ENCODE assay signal across 9 cellular contexts in the genomic region with DNA sequence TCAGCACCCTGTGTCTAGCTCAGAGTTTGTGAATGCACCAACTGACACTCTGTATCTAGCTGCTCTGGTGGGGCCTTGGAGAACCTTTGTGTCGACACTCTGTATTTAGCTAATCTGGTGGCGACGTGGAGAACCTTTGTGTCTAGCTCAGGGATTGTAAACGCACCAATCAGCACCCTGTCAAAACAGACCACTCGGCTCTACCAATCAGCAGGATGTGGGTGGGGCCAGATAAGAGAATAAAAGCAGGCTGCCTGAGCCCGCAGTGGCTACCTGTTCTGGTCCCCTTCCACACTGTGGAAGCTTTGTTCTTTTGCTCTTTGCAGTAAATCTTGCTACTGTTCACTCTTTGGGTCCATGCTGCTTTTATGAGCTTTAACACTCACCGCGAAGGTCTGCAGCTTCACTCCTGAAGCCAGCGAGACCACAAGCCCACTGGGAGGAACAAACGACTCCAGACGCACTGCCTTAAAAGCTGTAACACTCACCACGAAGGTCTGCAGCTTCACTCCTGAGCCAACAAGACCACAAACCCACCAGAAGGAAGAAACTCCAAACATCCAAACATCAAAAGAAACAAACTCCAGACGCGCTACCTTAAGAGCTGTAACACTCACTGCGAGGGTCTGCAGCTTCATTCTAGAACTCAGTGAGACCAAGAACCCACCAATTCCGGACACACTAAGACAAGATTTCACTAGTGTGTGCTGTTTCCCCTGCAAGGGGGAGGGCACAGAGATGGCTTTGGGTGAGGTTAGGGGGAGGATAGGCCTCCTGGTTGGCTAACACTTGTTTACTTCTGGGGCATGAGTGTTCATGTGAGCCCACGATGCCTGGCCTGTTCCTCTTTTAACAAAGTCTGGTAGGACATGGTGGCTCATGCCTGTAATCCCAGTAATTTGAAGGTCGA. TPM values are rescaled to one million over a fixed set of nuclear protein-coding genes. Genes with fewer than 3 reads are reported as not detected.
DNase-seq lines count a peak whose midpoint lies in the region; ATAC-seq, FAIRE-seq and TF ChIP-seq lines count a peak whose summit lies in the region.
"Not testable (repeated sequence)": the region's sequence is repeated elsewhere in the genome, so short reads cannot be mapped to it uniquely, and the experiment has no call there.
"Had no signal": no experiment of that assay in that cellular context is flagged by ENCODE, and none has a peak within 500 bp of the region (broad histone marks: within the 10 kb centered on the region; RNA-seq: fewer than 3 reads in every experiment).

A gene with protein sequence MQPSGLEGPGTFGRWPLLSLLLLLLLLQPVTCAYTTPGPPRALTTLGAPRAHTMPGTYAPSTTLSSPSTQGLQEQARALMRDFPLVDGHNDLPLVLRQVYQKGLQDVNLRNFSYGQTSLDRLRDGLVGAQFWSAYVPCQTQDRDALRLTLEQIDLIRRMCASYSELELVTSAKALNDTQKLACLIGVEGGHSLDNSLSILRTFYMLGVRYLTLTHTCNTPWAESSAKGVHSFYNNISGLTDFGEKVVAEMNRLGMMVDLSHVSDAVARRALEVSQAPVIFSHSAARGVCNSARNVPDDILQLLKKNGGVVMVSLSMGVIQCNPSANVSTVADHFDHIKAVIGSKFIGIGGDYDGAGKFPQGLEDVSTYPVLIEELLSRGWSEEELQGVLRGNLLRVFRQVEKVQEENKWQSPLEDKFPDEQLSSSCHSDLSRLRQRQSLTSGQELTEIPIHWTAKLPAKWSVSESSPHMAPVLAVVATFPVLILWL (minus strand): TSS at position 706 of the 910 bp plus-strand sequence. CDS start 6,272 bp downstream, outside the sequence.

- H3K9me3 ChIP-seq in OCI-LY7 (ENCODE audit: low read length); endothelial cell of umbilical vein (replicated peaks; ENCODE audit: control insufficient read depth, insufficient read depth, low read length); right lobe of liver; skeletal muscle tissue (ENCODE audit: control insufficient read depth in 3 of 3, low read length in 3 of 3); upper lobe of right lung: not testable (repeated sequence)

- H3K9me2 ChIP-seq in OCI-LY7 (ENCODE audit: insufficient read depth, low read length) = not testable (repeated sequence)

- H3K27ac Mint-ChIP-seq in activated CD4-positive, alpha-beta T cell treated with anti-CD3 and anti-CD28 coated beads, Interleukin-2, amount 10 ng/mL, durations not matched to agents 24 days and 14 days = peak within 1 kb of the TSS; percentile 84

- H4K20me1 ChIP-seq in OCI-LY7 (ENCODE audit: insufficient read depth, low read length); endothelial cell of umbilical vein (replicated peaks; ENCODE audit: control insufficient read depth, extremely low read depth, insufficient read depth, low read length): not testable (repeated sequence)

- H3K4me3 ChIP-seq in OCI-LY7 (ENCODE audit: low read depth, low read length, poor library complexity, severe bottlenecking) (peak within 1 kb of the TSS; percentile 14), right lobe of liver (peak within 1 kb of the TSS in 1 of 3 donors; percentile 19), upper lobe of right lung (peak within 1 kb of the TSS; percentile 36)
- H3K4me3 ChIP-seq in endothelial cell of umbilical vein (replicated peaks in 1 of 3; ENCODE audit: insufficient read depth in 1 of 3, low read depth in 1 of 3, low read length in 3 of 3); skeletal muscle tissue (ENCODE audit: low read length in 3 of 3): not testable (repeated sequence)

- peak within 1 kb of the TSS; percentile 63 for H3K4me2 ChIP-seq in OCI-LY7 (ENCODE audit: low read length)
- H3K4me2 ChIP-seq in endothelial cell of umbilical vein (ENCODE audit: insufficient read depth, low read length) = not testable (repeated sequence)

- DNase-seq in OCI-LY7 (ENCODE audit: low spot score) = peak; percentile 40
- DNase-seq in activated CD4-positive, alpha-beta T cell treated with anti-CD3 and anti-CD28 coated beads, Interleukin-2, amount 10 ng/mL, durations not matched to agents 24 days and 14 days = peak; percentile 84
- DNase-seq in activated naive CD4-positive, alpha-beta T cell treated with anti-CD3 and anti-CD28 coated beads, Interleukin-2, amount 50 U/mL, for 16 hours = peak; percentile 36
- DNase-seq in endothelial cell of umbilical vein (ENCODE audit: low read depth, low spot score); right lobe of liver; upper lobe of right lung: not testable (repeated sequence)

- H3K79me2 ChIP-seq in OCI-LY7 (ENCODE audit: insufficient read depth, low read depth, low read length); endothelial cell of umbilical vein (ENCODE audit: control insufficient read depth, insufficient read depth, low read length): not testable (repeated sequence)

- 67% methylated on average over 13 of the region's 18 CpGs for WGBS in right lobe of liver (ENCODE audit: insufficient coverage, low coverage, low lambda C conversion rate, missing lambda C conversion rate)

- not testable (repeated sequence) for H3K27me3 ChIP-seq in endothelial cell of umbilical vein (ENCODE audit: control insufficient read depth in 2 of 2, insufficient read depth in 2 of 2, low read length in 2 of 2); right lobe of liver; skeletal muscle tissue (ENCODE audit: control insufficient read depth in 3 of 3, insufficient read depth in 3 of 3, low read length in 3 of 3); upper lobe of right lung

- POLR2A ChIA-PET in OCI-LY7 (lab: Charles Lee) = interaction anchor here (0.6 to 3.9 kb wide), 6 partner anchors 12 to 481 kb away, joined by 3 to 21 read pairs (median 4); a partner anchor contains a TSS
- POLR2A ChIA-PET in endothelial cell of umbilical vein (lab: Charles Lee) = not testable (repeated sequence)

- not testable (repeated sequence) for H3K9ac ChIP-seq in endothelial cell of umbilical vein (replicated peaks; ENCODE audit: extremely low read depth, insufficient read depth, low read length); skeletal muscle tissue (ENCODE audit: low read depth in 1 of 3, low read length in 3 of 3)

- H3K9me1 ChIP-seq in endothelial cell of umbilical vein (replicated peaks; ENCODE audit: control insufficient read depth, extremely low read depth, insufficient read depth, low read length) = not testable (repeated sequence)

- peaks cover 20% of the 10 kb centered on the region for H3K4me1 ChIP-seq in OCI-LY7 (ENCODE audit: insufficient read depth, low read length, poor library complexity, severe bottlenecking)
- H3K4me1 ChIP-seq in endothelial cell of umbilical vein (ENCODE audit: control insufficient read depth, extremely low read depth, insufficient read depth, low read length); right lobe of liver; skeletal muscle tissue (ENCODE audit: control insufficient read depth in 3 of 3, insufficient read depth in 3 of 3, low read length in 3 of 3): not testable (repeated sequence)
- peaks cover 21% of the 10 kb centered on the region for H3K4me1 ChIP-seq in upper lobe of right lung

- H3K27me3 Mint-ChIP-seq in activated CD4-positive, alpha-beta T cell treated with anti-CD3 and anti-CD28 coated beads, Interleukin-2, amount 10 ng/mL, durations not matched to agents 24 days and 14 days = not testable (repeated sequence)

- not testable (repeated sequence) for H3K9me3 Mint-ChIP-seq in activated CD4-positive, alpha-beta T cell treated with anti-CD3 and anti-CD28 coated beads, Interleukin-2, amount 10 ng/mL, durations not matched to agents 24 days and 14 days

- not testable (repeated sequence) for FAIRE-seq in endothelial cell of umbilical vein (lab: Jason Lieb, UNC)

- TF ChIP-seq CTCF in OCI-LY7 (conservative IDR thresholded peaks at IDR 0.05; ENCODE audit: low read length); endothelial cell of umbilical vein (IDR thresholded peaks at IDR 0.05; ENCODE audit: extremely low read depth in 1 of 2, insufficient read depth in 1 of 2, low read depth in 1 of 2, low read length in 2 of 2); right lobe of liver (IDR thresholded peaks at IDR 0.05); upper lobe of right lung (IDR thresholded peaks at IDR 0.05): not testable (repeated sequence)

- peak; percentile 65 to 83 (median 74) for ATAC-seq in right lobe of liver
- ATAC-seq in upper lobe of right lung = peak; percentile 94

- peak within 1 kb of the TSS; percentile 84 for H2AFZ ChIP-seq in OCI-LY7 (ENCODE audit: low read length)
- H2AFZ ChIP-seq in endothelial cell of umbilical vein (ENCODE audit: low read depth, low read length) = peak within 1 kb of the TSS; percentile 16

- peaks cover 40% of the 10 kb centered on the region for H3K4me1 Mint-ChIP-seq in activated CD4-positive, alpha-beta T cell treated with anti-CD3 and anti-CD28 coated beads, Interleukin-2, amount 10 ng/mL, durations not matched to agents 24 days and 14 days

- peak; percentile 23 for TF ChIP-seq POLR2A in GM18951 (IDR thresholded peaks at IDR 0.05; ENCODE audit: extremely low read depth, insufficient read depth, insufficient read length)
- not testable (repeated sequence) for TF ChIP-seq POLR2A in endothelial cell of umbilical vein (IDR thresholded peaks at IDR 0.05; ENCODE audit: low read depth, low read length); right lobe of liver (IDR thresholded peaks at IDR 0.05)

- H3K27ac ChIP-seq in OCI-LY7 (ENCODE audit: low read depth, low read length, poor library complexity, severe bottlenecking) = peak within 1 kb of the TSS; percentile 34
- not testable (repeated sequence) for H3K27ac ChIP-seq in endothelial cell of umbilical vein (ENCODE audit: insufficient read depth, low read depth, low read length)
- H3K27ac ChIP-seq in right lobe of liver = peak within 1 kb of the TSS; percentile 26 to 69 (median 67)
- H3K27ac ChIP-seq in skeletal muscle tissue (ENCODE audit: low read depth, low read length) = peak within 1 kb of the TSS; percentile 60
- H3K27ac ChIP-seq in upper lobe of right lung = peak within 1 kb of the TSS; percentile 79

- H3K4me3 Mint-ChIP-seq in activated CD4-positive, alpha-beta T cell treated with anti-CD3 and anti-CD28 coated beads, Interleukin-2, amount 10 ng/mL, durations not matched to agents 24 days and 14 days = peak within 1 kb of the TSS; percentile 80

- dilution Hi-C loops in endothelial cell of umbilical vein (cut with MboI; ENCODE audit: extremely low pct_ligation_motif_present, low sequenced_read_pairs) = not testable (repeated sequence)

- in situ Hi-C loops in GM18951 (cut with MboI; ENCODE audit: low sequenced_read_pairs, unreplicated experiment) = not testable (repeated sequence)

- H3K36me3 ChIP-seq in OCI-LY7 (ENCODE audit: insufficient read depth, low read length); endothelial cell of umbilical vein (ENCODE audit: control insufficient read depth in 2 of 2, extremely low read depth in 1 of 2, insufficient read depth in 2 of 2, low read length in 2 of 2); right lobe of liver; skeletal muscle tissue (ENCODE audit: control insufficient read depth in 3 of 3, insufficient read depth in 3 of 3, low read length in 3 of 3); upper lobe of right lung: not testable (repeated sequence)

- not testable (repeated sequence) for BruUV-seq in OCI-LY7 (replicated peaks; lab: Mats Ljungman, UMichigan); endothelial cell of umbilical vein (replicated peaks; lab: Mats Ljungman, UMichigan)

- intact Hi-C loops in OCI-LY7 (cut with micrococcal nuclease; ENCODE audit: unreplicated experiment); endothelial cell of umbilical vein (cut with micrococcal nuclease); right lobe of liver (cut with DNase I); upper lobe of right lung (cut with DNase I): not testable (repeated sequence)
- intact Hi-C loops in activated CD4-positive, alpha-beta T cell treated with anti-CD3 and anti-CD28 coated beads, Interleukin-2, amount 10 ng/mL, durations not matched to agents 24 days and 14 days (cut with micrococcal nuclease) = loop anchor here (5.0 kb wide), 1 partner anchor 228 kb away; no protein-coding TSS in a partner anchor

- not testable (repeated sequence) for H3K36me3 Mint-ChIP-seq in activated CD4-positive, alpha-beta T cell treated with anti-CD3 and anti-CD28 coated beads, Interleukin-2, amount 10 ng/mL, durations not matched to agents 24 days and 14 days (ENCODE audit: low read depth)

- CTCF ChIA-PET in OCI-LY7 (lab: Charles Lee; ENCODE audit: unreplicated experiment) = interaction anchor here (0.6 kb wide), 2 partner anchors 33 to 253 kb away, joined by 4 to 6 read pairs; no protein-coding TSS in a partner anchor
- CTCF ChIA-PET in endothelial cell of umbilical vein (lab: Charles Lee) = interaction anchor here (1.2 to 3.3 kb wide), 2 partner anchors 20 to 42 kb away, joined by 3 to 11 read pairs; no protein-coding TSS in a partner anchor

RNA-seq across cellular contexts. Expression of the gene that starts here (rescaled TPM):
- 0.13 and 0.22 TPM in 2 replicates for total RNA-seq in OCI-LY7 (2014; rRNA removed; shearing (Covaris generic))
- total RNA-seq in OCI-LY7 (2022) (0.23 and 0.37 TPM in 2 replicates), endothelial cell of umbilical vein (0.18 and 0.27 TPM in 2 replicates), right lobe of liver (1 to 10 TPM in 5 of 6 experiments, under 1 TPM in 1; 0.93 to 2.3 (median 1.6) TPM), skeletal muscle tissue (1.0 TPM), upper lobe of right lung (16.4 TPM)
- 1.7 and 2.3 TPM in 2 replicates for total RNA-seq in activated CD4-positive, alpha-beta T cell treated with anti-CD3 and anti-CD28 coated beads, Interleukin-2, amount 10 ng/mL, durations not matched to agents 24 days and 14 days
- polyA plus RNA-seq in endothelial cell of umbilical vein = 1.7 and 1.8 TPM in 2 replicates
- 0.74 and 0.75 TPM in 2 replicates for polyA plus RNA-seq in endothelial cell of umbilical vein (2011; cell fraction: cytosol; rRNA removed)
- polyA plus RNA-seq in endothelial cell of umbilical vein (2011; cell fraction: nucleus; rRNA removed) = 1.2 and 2.3 TPM in 2 replicates
- 0.52 and 2.3 TPM in 2 replicates for polyA plus RNA-seq in endothelial cell of umbilical vein (2012)
- polyA minus RNA-seq in endothelial cell of umbilical vein = 0.49 and 0.78 TPM in 2 replicates
- polyA minus RNA-seq in endothelial cell of umbilical vein (2011; cell fraction: cytosol; rRNA and poly(A)+ RNA removed) = not detected
- 0.67 and 1.1 TPM in 2 replicates for polyA minus RNA-seq in endothelial cell of umbilical vein (2011; cell fraction: nucleus; rRNA and poly(A)+ RNA removed)
- total RNA-seq: LHCN-M2 had no signal

Comparison
In these comparisons a context has a peak if more than half of its experiments do, and no peak if none do; other contexts are left out.
1. Peak in DNase-seq, H3K4me3 ChIP-seq, H3K27ac ChIP-seq and H3K4me2 ChIP-seq in OCI-LY7; RNA of the gene not detected or under 1 TPM.